ENCODE assay signal across 23 cellular contexts in genomic region chr5:92581690-92582089, GRCh38.
A peak's percentile ranks its signal among the peaks of the same experiment; 100 is the strongest.
DNase-seq lines count a peak whose midpoint lies in the region; ATAC-seq and TF ChIP-seq lines count a peak whose summit lies in the region.
"Had no signal": no experiment of that assay in that cellular context is flagged by ENCODE, and none has a peak within 500 bp of the region (broad histone marks: within the 10 kb centered on the region; RNA-seq: fewer than 3 reads in every experiment).

No MANE protein-coding gene starts in this region.

- no TSS peak for BruUV-seq in HCT116 (replicated peaks; lab: Mats Ljungman, UMichigan)
- no TSS peak for BruUV-seq in Panc1 (replicated peaks; lab: Mats Ljungman, UMichigan)

- TF ChIP-seq RAD21 in HCT116 (IDR thresholded peaks at IDR 0.05; ENCODE audit: low read depth), result no peak

- ATAC-seq in HCT116 (no peak), Panc1 (no peak)
- ATAC-seq: A549, GM12878 had no signal

- in situ Hi-C loops in Panc1 (cut with HindIII; ENCODE audit: low pct_unique_long_range_greater_than_20kb, low sequenced_read_pairs), result no loop called here

- POLR2A ChIA-PET in HCT116 (lab: Charles Lee), result no interaction called here
- POLR2A ChIA-PET in Panc1 (lab: Charles Lee), result no interaction called here

- H4K20me1 ChIP-seq in HCT116 (ENCODE audit: insufficient read depth) (no peaks in the 10 kb centered on the region), KMS-11 (ENCODE audit: insufficient read depth) (no peaks in the 10 kb centered on the region)
- H4K20me1 ChIP-seq: BLaER1 treated with 17β-estradiol and CSF1 and Interleukin-3, amounts not matched to agents 10 nM and 100 nM had no signal

- intact Hi-C loops in HCT116 (cut with micrococcal nuclease), result no loop called here
- intact Hi-C loops in Panc1 (cut with micrococcal nuclease; ENCODE audit: unreplicated experiment), result no loop called here

- no peak overlapping the region for H3K9ac ChIP-seq in HCT116 (ENCODE audit: low read length)
- H3K9ac ChIP-seq in KMS-11, result peak overlapping the region; percentile 13
- H3K9ac ChIP-seq: BLaER1 treated with 17β-estradiol and CSF1 and Interleukin-3, amounts not matched to agents 10 nM and 100 nM had no signal

- no peaks in the 10 kb centered on the region for H3K9me3 ChIP-seq in HCT116 (ENCODE audit: control insufficient read depth in 1 of 2, insufficient read depth in 1 of 2, low read depth in 1 of 2, low read length in 2 of 2)
- H3K9me3 ChIP-seq in Panc1 (ENCODE audit: control insufficient read depth, insufficient read depth, low read depth, low read length), result peaks cover 16% of the 10 kb centered on the region; the same call in 1 of the 2 replicates
- H3K9me3 ChIP-seq: A549, BE2C, HAP-1 had no signal

- RAD21 ChIA-PET in HCT116 (lab: Charles Lee; ENCODE audit: low non-redundant PET in 1 of 2, low total read pairs in 2 of 2, uncharacterized antibody in 2 of 2, unreplicated experiment in 2 of 2), result no interaction called here

- H3K27me3 ChIP-seq in HCT116 (ENCODE audit: insufficient read depth, low read length) (no peaks in the 10 kb centered on the region), KMS-11 (ENCODE audit: insufficient read depth, low read depth) (no peaks in the 10 kb centered on the region), Panc1 (ENCODE audit: control insufficient read depth, insufficient read depth, low read length) (no peaks in the 10 kb centered on the region)
- H3K27me3 ChIP-seq: BE2C had no signal

- DNase-seq in HCT116 (ENCODE audit: low read depth, low spot score) (no peak), Panc1 (ENCODE audit: low read depth, low spot score) (no peak)
- DNase-seq in activated CD4-positive, alpha-beta T cell treated with anti-CD3 and anti-CD28 coated beads, Interleukin-2, amount 50 U/mL, for 4 hours, result no peak
- no peak for DNase-seq in activated T-cell treated with anti-CD3 and anti-CD28 coated beads, Interleukin-2, amount 50 U/mL, for 48 hours
- no peak for DNase-seq in stimulated activated CD4-positive, alpha-beta T cell treated with anti-CD3 and anti-CD28 coated beads, Interleukin-4, amount 100 ng/mL, for 4 hours
- DNase-seq: 8988T; ACHN; AML-193; BE2C; CD4-positive, alpha-beta T cell; CD8-positive, alpha-beta memory T cell; DMS 273 treated with DMSO at 0.1 percent for 48 hours; DMS79; EL; GDM1; GOT3; HFFc6 had no signal

- TF ChIP-seq CTCF in HCT116 (IDR thresholded peaks at IDR 0.05 in 2 of 3, conservative IDR thresholded peaks at IDR 0.05 in 1 of 3; ENCODE audit: borderline replicate concordance in 1 of 3, insufficient read depth in 1 of 3, low read depth in 2 of 3, low read length in 2 of 3) (no peak), KMS-11 (conservative IDR thresholded peaks at IDR 0.05; ENCODE audit: low read depth, low read length) (no peak), Panc1 (IDR thresholded peaks at IDR 0.05) (no peak)

- H2AFZ ChIP-seq in HCT116 (ENCODE audit: low read depth, low read length, poor library complexity, severe bottlenecking) (peak overlapping the region; percentile 54), KMS-11 (ENCODE audit: low read depth) (peak overlapping the region; percentile 11; the same call in 1 of the 2 replicates)

- no peaks in the 10 kb centered on the region for H3K9me2 ChIP-seq in HCT116 (ENCODE audit: insufficient read depth)

- H3K4me2 ChIP-seq in HCT116 (ENCODE audit: low read length) (no peak overlapping the region), KMS-11 (peak overlapping the region; percentile 56)
- H3K4me2 ChIP-seq: A549; BLaER1 treated with 17β-estradiol and CSF1 and Interleukin-3, amounts not matched to agents 10 nM and 100 nM had no signal

- CTCF ChIA-PET in HCT116 (lab: Charles Lee) (no interaction called here), Panc1 (lab: Charles Lee) (no interaction called here)

- H3K4me1 ChIP-seq in HCT116 (ENCODE audit: control insufficient read depth in 1 of 2, insufficient read depth in 2 of 2, low read length in 2 of 2) (no peaks in the 10 kb centered on the region), KMS-11 (ENCODE audit: low read depth, poor library complexity, severe bottlenecking) (peaks cover 40% of the 10 kb centered on the region), Panc1 (ENCODE audit: control insufficient read depth, insufficient read depth, low read length) (no peaks in the 10 kb centered on the region), urinary bladder (ENCODE audit: insufficient read depth) (no peaks in the 10 kb centered on the region)
- H3K4me1 ChIP-seq: A549; BE2C; BLaER1 treated with 17β-estradiol and CSF1 and Interleukin-3, amounts not matched to agents 10 nM and 100 nM; HAP-1 had no signal

- WGBS in urinary bladder, result 85% methylated on average over 3 of the region's 3 CpGs

- H3K79me2 ChIP-seq in HCT116 (ENCODE audit: insufficient read depth, low read length) (no peaks in the 10 kb centered on the region), KMS-11 (ENCODE audit: insufficient read depth, low read depth) (no peaks in the 10 kb centered on the region)

- no peak overlapping the region for H3K4me3 ChIP-seq in HCT116 (replicated peaks in 1 of 2; ENCODE audit: low read depth in 1 of 2, low read length in 2 of 2)
- no peak overlapping the region for H3K4me3 ChIP-seq in KMS-11 (IDR thresholded peaks at IDR 0.05; ENCODE audit: insufficient read depth, low read depth, low read length)
- H3K4me3 ChIP-seq in Panc1 (ENCODE audit: low read depth in 2 of 2, low read length in 2 of 2), result no peak overlapping the region
- no peak overlapping the region for H3K4me3 ChIP-seq in urinary bladder (ENCODE audit: low read depth, low read length)
- H3K4me3 ChIP-seq: A549; BLaER1 treated with 17β-estradiol and CSF1 and Interleukin-3, amounts not matched to agents 10 nM and 100 nM; GM12878; HAP-1 had no signal

- TF ChIP-seq POLR2A in HCT116 (IDR thresholded peaks at IDR 0.05; ENCODE audit: borderline replicate concordance, extremely low read depth, insufficient read depth, insufficient read length), result no peak

- no peaks in the 10 kb centered on the region for H3K36me3 ChIP-seq in HCT116 (ENCODE audit: control insufficient read depth in 1 of 2, insufficient read depth in 2 of 2, low read length in 2 of 2)
- H3K36me3 ChIP-seq in KMS-11 (ENCODE audit: insufficient read depth), result no peaks in the 10 kb centered on the region
- no peaks in the 10 kb centered on the region; the same call in 1 of the 2 replicates for H3K36me3 ChIP-seq in Panc1 (ENCODE audit: control insufficient read depth, insufficient read depth, low read length)
- H3K36me3 ChIP-seq in urinary bladder (ENCODE audit: insufficient read depth), result no peaks in the 10 kb centered on the region
- H3K36me3 ChIP-seq: BE2C; BLaER1 treated with 17β-estradiol and CSF1 and Interleukin-3, amounts not matched to agents 10 nM and 100 nM; HAP-1 had no signal

- H3K27ac ChIP-seq in HCT116 (ENCODE audit: low read depth, low read length) (no peak overlapping the region), KMS-11 (peak overlapping the region; percentile 61), Panc1 (ENCODE audit: low read length) (peak overlapping the region; percentile 29; the same call in 1 of the 2 replicates), urinary bladder (ENCODE audit: low read depth) (peak overlapping the region; percentile 23)
- H3K27ac ChIP-seq: A549; BLaER1 treated with 17β-estradiol and CSF1 and Interleukin-3, amounts not matched to agents 10 nM and 100 nM had no signal

TF ChIP-seq in HCT116, 20 proteins besides CTCF, POLR2A, EP300 and RAD21:
- TF ChIP-seq ZBTB33 (IDR thresholded peaks at IDR 0.05; ENCODE audit: extremely low read depth, insufficient replicate concordance, low read length) (no peak), ZFX (IDR thresholded peaks at IDR 0.05) (no peak), YY1 (IDR thresholded peaks at IDR 0.05; ENCODE audit: extremely low read depth, insufficient replicate concordance, low read depth, low read length) (no peak)
